ENCODE assay signal across 23 cellular contexts in genomic region chr15:41780727-41781126, GRCh38. TPM values are rescaled to one million over a fixed set of nuclear protein-coding genes. Genes with fewer than 3 reads are reported as not detected.
DNase-seq lines count a peak whose midpoint lies in the region; ATAC-seq and TF ChIP-seq lines count a peak whose summit lies in the region.
"Had no signal": no experiment of that assay in that cellular context is flagged by ENCODE, and none has a peak within 500 bp of the region (broad histone marks: within the 10 kb centered on the region; RNA-seq: fewer than 3 reads in every experiment).

No MANE protein-coding gene starts in this region.

- H3K27ac ChIP-seq in HEK293 (ENCODE audit: extremely low read depth, low read depth, low read length) (no peak overlapping the region), RWPE1 (0 out of 2 replicates have a peak overlapping the region, but pooled peaks have one; percentile 6), epithelial cell of prostate (peak overlapping the region; percentile 95)
- H3K27ac ChIP-seq: HL-60, lower lobe of right lung, tibial artery had no signal

- no peak for TF ChIP-seq CTCF in HEK293 (tag by site-specific recombination; IDR thresholded peaks at IDR 0.05)
- TF ChIP-seq CTCF in RWPE1 (conservative IDR thresholded peaks at IDR 0.05; ENCODE audit: low read depth), result no peak
- TF ChIP-seq CTCF in osteocyte (IDR thresholded peaks at IDR 0.05), result no peak

- no peaks in the 10 kb centered on the region for H3K36me3 ChIP-seq in HEK293 (ENCODE audit: control insufficient read depth in 2 of 2, insufficient read depth in 1 of 2, low read length in 2 of 2)
- H3K36me3 ChIP-seq: lower lobe of right lung, ovary, tibial artery had no signal

- no peaks in the 10 kb centered on the region for H3K9me3 Mint-ChIP-seq in osteocyte (ENCODE audit: unreplicated experiment)
- no peaks in the 10 kb centered on the region for H3K9me3 Mint-ChIP-seq in activated CD4-positive, alpha-beta T cell treated with anti-CD3 and anti-CD28 coated beads for 36 hours (ENCODE audit: low read depth)
- H3K9me3 Mint-ChIP-seq: activated naive CD4-positive, alpha-beta T cell treated with anti-CD3 and anti-CD28 coated beads, Interleukin-2, amount 50 U/mL, for 72 hours; activated T-helper 1 cell treated with anti-CD3 and anti-CD28 coated beads, Interleukin-12 subunit alpha, Interleukin-12 subunit beta, Interleukin-2, Interleukin-4 antibody, amounts not matched to agents 30 ng/mL and 10 ng/mL and 1 ng/mL, durations not matched to agents 14 hours and 24 hours and 36 hours; CD4-positive, CD25-positive, alpha-beta regulatory T cell; effector memory CD8-positive, alpha-beta T cell; stimulated activated memory B cell treated with anti-CD40 and anti-IgM and Interleukin-4, amounts not matched to agents 10 μg/mL and 1 μg/mL and 100 μg/mL, for 72 hours had no signal

- peaks cover 48% of the 10 kb centered on the region for H3K4me1 Mint-ChIP-seq in osteocyte (ENCODE audit: unreplicated experiment)
- H3K4me1 Mint-ChIP-seq in activated CD4-positive, alpha-beta T cell treated with anti-CD3 and anti-CD28 coated beads for 36 hours, result peaks cover 49% of the 10 kb centered on the region

- POLR2A ChIA-PET in HEK293 (lab: Yijun Ruan, JAX), result interaction anchor here (0.6 kb wide), 1 partner anchor 464 kb away, joined by 3 read pairs; no protein-coding TSS in a partner anchor
- POLR2A ChIA-PET in RWPE1 (lab: Yijun Ruan, JAX; ENCODE audit: low non-redundant PET), result no interaction called here
- POLR2A ChIA-PET in activated CD4-positive, alpha-beta T cell treated with anti-CD3 and anti-CD28 coated beads for 36 hours (lab: Charles Lee), result no interaction called here

- DNase-seq in RWPE1 (ENCODE audit: low spot score) (no peak), epithelial cell of prostate (ENCODE audit: low read depth, low spot score) (no peak), osteocyte (ENCODE audit: extremely low spot score, unreplicated experiment) (no peak), HT-29 (ENCODE audit: low spot score) (no peak), NCI-H748 treated with DMSO at 0.1 percent for 48 hours (lab: John Stamatoyannopoulos, UW) (no peak), retina (no peak)
- no peak for DNase-seq in activated CD4-positive, alpha-beta T cell treated with anti-CD3 and anti-CD28 coated beads for 36 hours
- DNase-seq: CD4-positive, CD25-positive, alpha-beta regulatory T cell; DMS 273 treated with DMSO at 0.1 percent for 48 hours; effector memory CD8-positive, alpha-beta T cell; heart right ventricle; lower lobe of right lung; NCI-H2029; ovary; RPMI8226; stimulated activated CD4-positive, alpha-beta T cell treated with anti-CD3 and anti-CD28 coated beads, Interleukin-1b, Interleukin-23, amount 100 ng/mL, for 48 hours; SW 1271; tibial artery had no signal

- no peak overlapping the region for H3K4me3 Mint-ChIP-seq in osteocyte (ENCODE audit: unreplicated experiment)
- no peak overlapping the region for H3K4me3 Mint-ChIP-seq in activated CD4-positive, alpha-beta T cell treated with anti-CD3 and anti-CD28 coated beads for 36 hours
- H3K4me3 Mint-ChIP-seq: effector memory CD8-positive, alpha-beta T cell; stimulated activated memory B cell treated with anti-CD40 and anti-IgM and Interleukin-4, amounts not matched to agents 10 μg/mL and 1 μg/mL and 100 μg/mL, for 72 hours had no signal

- ATAC-seq in activated CD4-positive, alpha-beta T cell treated with anti-CD3 and anti-CD28 coated beads for 36 hours, result no peak
- ATAC-seq: effector memory CD8-positive, alpha-beta T cell; stimulated activated memory B cell treated with anti-CD40 and anti-IgM and Interleukin-4, amounts not matched to agents 10 μg/mL and 1 μg/mL and 100 μg/mL, for 72 hours had no signal

- H3K9me3 ChIP-seq in HEK293 (ENCODE audit: control insufficient read depth, insufficient read depth, low read depth, low read length), result no peaks in the 10 kb centered on the region
- H3K9me3 ChIP-seq: heart right ventricle, lower lobe of right lung, ovary, tibial artery had no signal

- peaks cover 8% of the 10 kb centered on the region; the same call in 1 of the 2 replicates for H3K4me1 ChIP-seq in HEK293 (ENCODE audit: control insufficient read depth, insufficient read depth, low read length)

- H3K27me3 Mint-ChIP-seq in osteocyte (ENCODE audit: unreplicated experiment), result no peaks in the 10 kb centered on the region
- H3K27me3 Mint-ChIP-seq in activated CD4-positive, alpha-beta T cell treated with anti-CD3 and anti-CD28 coated beads for 36 hours, result no peaks in the 10 kb centered on the region
- H3K27me3 Mint-ChIP-seq: CD4-positive, CD25-positive, alpha-beta regulatory T cell; effector memory CD8-positive, alpha-beta T cell; stimulated activated memory B cell treated with anti-CD40 and anti-IgM and Interleukin-4, amounts not matched to agents 10 μg/mL and 1 μg/mL and 100 μg/mL, for 72 hours had no signal

- peak overlapping the region; percentile 4 for H3K27ac Mint-ChIP-seq in osteocyte (ENCODE audit: unreplicated experiment)
- H3K27ac Mint-ChIP-seq in activated CD4-positive, alpha-beta T cell treated with anti-CD3 and anti-CD28 coated beads for 36 hours, result no peak overlapping the region
- H3K27ac Mint-ChIP-seq: stimulated activated memory B cell treated with anti-CD40 and anti-IgM and Interleukin-4, amounts not matched to agents 10 μg/mL and 1 μg/mL and 100 μg/mL, for 72 hours had no signal

- no peak overlapping the region for H3K4me3 ChIP-seq in HEK293 (ENCODE audit: low read depth, low read length)
- H3K4me3 ChIP-seq: heart right ventricle, lower lobe of right lung, ovary, tibial artery had no signal

- intact Hi-C loops in activated CD4-positive, alpha-beta T cell treated with anti-CD3 and anti-CD28 coated beads for 36 hours (cut with DNase I, micrococcal nuclease), result no loop called here

- peaks cover 4% of the 10 kb centered on the region for H3K36me3 Mint-ChIP-seq in osteocyte (ENCODE audit: unreplicated experiment)
- H3K36me3 Mint-ChIP-seq in activated CD4-positive, alpha-beta T cell treated with anti-CD3 and anti-CD28 coated beads for 36 hours (ENCODE audit: low read depth), result peaks cover 5% of the 10 kb centered on the region
- H3K36me3 Mint-ChIP-seq: activated naive CD4-positive, alpha-beta T cell treated with anti-CD3 and anti-CD28 coated beads, Interleukin-2, amount 50 U/mL, for 72 hours had no signal

- CTCF ChIA-PET in HEK293 (lab: Yijun Ruan, JAX), result interaction anchor here (3.9 kb wide), 1 partner anchor 30 kb away, joined by 14 read pairs; no protein-coding TSS in a partner anchor
- CTCF ChIA-PET in RWPE1 (lab: Yijun Ruan, JAX), result no interaction called here
- CTCF ChIA-PET in activated CD4-positive, alpha-beta T cell treated with anti-CD3 and anti-CD28 coated beads for 36 hours (lab: Charles Lee), result interaction anchor here (0.6 to 0.8 kb wide), 2 partner anchors 153 to 276 kb away, joined by 3 to 4 read pairs; no protein-coding TSS in a partner anchor

TF ChIP-seq in HEK293, 187 proteins besides CTCF, POLR2A, EP300 and RAD21:
- TF ChIP-seq GLI4 (tag by site-specific recombination; IDR thresholded peaks at IDR 0.05) (no peak), ZNF791 (tag by site-specific recombination; IDR thresholded peaks at IDR 0.05) (no peak), YY2 (tag by site-specific recombination; IDR thresholded peaks at IDR 0.05) (no peak), ZNF529 (tag by site-specific recombination; IDR thresholded peaks at IDR 0.05; ENCODE audit: insufficient replicate concordance) (no peak), SCRT1 (tag by site-specific recombination; IDR thresholded peaks at IDR 0.05; ENCODE audit: borderline replicate concordance) (peak; percentile 69), ZNF830 (tag by site-specific recombination; IDR thresholded peaks at IDR 0.05; ENCODE audit: low read depth) (no peak), ZNF239 (tag by site-specific recombination; IDR thresholded peaks at IDR 0.05) (no peak), SCRT2 (tag by site-specific recombination; IDR thresholded peaks at IDR 0.05) (peak; percentile 77), ZNF324 (tag by site-specific recombination; IDR thresholded peaks at IDR 0.05) (no peak), ZNF24 (tag by site-specific recombination; IDR thresholded peaks at IDR 0.05) (no peak), ZBTB17 (tag by site-specific recombination; IDR thresholded peaks at IDR 0.05) (no peak), ZNF837 (tag by site-specific recombination; IDR thresholded peaks at IDR 0.05) (no peak), ZNF175 (tag by site-specific recombination; IDR thresholded peaks at IDR 0.05) (no peak), ZNF391 (tag by site-specific recombination; IDR thresholded peaks at IDR 0.05; ENCODE audit: borderline replicate concordance, low read depth) (no peak)

RNA-seq across cellular contexts. Expression of gene MAPKBP1, which starts 6.4 kb away (rescaled TPM):
- 28.0 and 34.2 TPM in 2 replicates for total RNA-seq in osteocyte
- 13.1 and 15.4 TPM in 2 replicates for total RNA-seq in HT-29 (2014; rRNA removed; shearing (Covaris generic))
- 10 to 100 TPM; 16.1 to 19.0 TPM for total RNA-seq in activated CD4-positive, alpha-beta T cell treated with anti-CD3 and anti-CD28 coated beads for 36 hours

RNA-seq across cellular contexts. Expression of gene JMJD7, which starts 47.2 kb away (rescaled TPM):
- total RNA-seq in osteocyte, result 9.1 and 14.0 TPM in 2 replicates
- total RNA-seq in HT-29 (2014; rRNA removed; shearing (Covaris generic)), result 14.1 and 16.2 TPM in 2 replicates
- total RNA-seq in activated CD4-positive, alpha-beta T cell treated with anti-CD3 and anti-CD28 coated beads for 36 hours, result 10 to 100 TPM; 17.1 to 17.6 TPM

RNA-seq across cellular contexts. Expression of gene PLA2G4B, which starts 57.9 kb away (rescaled TPM):
- 3.2 and 6.9 TPM in 2 replicates for total RNA-seq in osteocyte
- total RNA-seq in HT-29 (2014; rRNA removed; shearing (Covaris generic)), result 3.7 and 4.6 TPM in 2 replicates
- 1 to 10 TPM; 5.0 to 6.9 TPM for total RNA-seq in activated CD4-positive, alpha-beta T cell treated with anti-CD3 and anti-CD28 coated beads for 36 hours
